ENCODE assay signal across 8 cellular contexts in the genomic region with DNA sequence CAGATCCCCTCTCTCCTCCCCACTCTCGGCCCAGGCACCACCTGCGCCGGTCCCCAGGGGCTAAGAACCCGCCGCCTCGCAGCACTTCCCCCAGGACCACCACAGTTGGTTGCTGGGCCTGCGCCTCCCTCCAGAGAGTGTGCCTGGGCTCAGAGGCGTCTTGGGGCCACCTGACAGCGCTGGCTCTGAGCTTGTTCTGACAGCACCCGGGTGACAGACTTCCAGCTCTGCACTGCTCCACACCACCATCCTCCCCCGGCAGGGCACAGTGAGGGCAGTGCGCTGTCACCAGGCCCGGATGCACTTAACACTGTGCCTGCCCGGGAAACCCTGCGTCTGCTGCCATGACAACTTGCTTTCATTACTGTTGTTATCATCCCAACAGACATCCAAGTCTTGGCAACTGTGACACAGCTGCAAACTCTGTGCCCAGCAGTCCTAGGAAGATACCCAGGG. TPM values are rescaled to one million over a fixed set of nuclear protein-coding genes. Genes with fewer than 3 reads are reported as not detected.
DNase-seq lines count a peak whose midpoint lies in the region; ATAC-seq and TF ChIP-seq lines count a peak whose summit lies in the region.

No MANE protein-coding gene starts in this region.

- H2BK15ac ChIP-seq in mesenchymal stem cell (ENCODE audit: low read depth, poor library complexity, severe bottlenecking): no peak overlapping the region

- H3K14ac ChIP-seq in mesenchymal stem cell (ENCODE audit: low read length in 2 of 2): peak overlapping the region in 1 of 2 experiments; percentile 0

- no peak overlapping the region for H2BK120ac ChIP-seq in mesenchymal stem cell (ENCODE audit: low read depth, low read length)

- H3K9me3 Mint-ChIP-seq in T-helper 1 cell treated with Interleukin-12 subunit alpha and Interleukin-12 subunit beta and Interleukin-4 antibody, amounts not matched to agents 30 μg/mL and 1 μg/mL, for 36 hours: no peaks in the 10 kb centered on the region
- peaks cover 0 to 3% (median 0%) of the 10 kb centered on the region in 5 experiments for H3K9me3 Mint-ChIP-seq in brain

- H3K27me3 ChIP-seq in mesenchymal stem cell (ENCODE audit: control insufficient read depth in 1 of 2, insufficient read depth in 1 of 2, low read length in 2 of 2): no peaks in the 10 kb centered on the region

- H3K36me3 ChIP-seq in mesenchymal stem cell (ENCODE audit: control insufficient read depth in 1 of 2, insufficient read depth in 2 of 2, low read depth in 1 of 2, low read length in 2 of 2): peaks cover 0 to 4% of the 10 kb centered on the region in 2 experiments

- no peak overlapping the region for H2AFZ ChIP-seq in mesenchymal stem cell (ENCODE audit: low read depth, low read length)

- peak overlapping the region; percentile 79 for H3K4me3 Mint-ChIP-seq in T-helper 1 cell treated with Interleukin-12 subunit alpha and Interleukin-12 subunit beta and Interleukin-4 antibody, amounts not matched to agents 30 μg/mL and 1 μg/mL, for 36 hours
- peak overlapping the region; percentile 64 to 85 (median 75) for H3K4me3 Mint-ChIP-seq in brain

- H3K79me1 ChIP-seq in mesenchymal stem cell (replicated peaks; ENCODE audit: low read length, poor library complexity, severe bottlenecking): peaks cover 49% of the 10 kb centered on the region

- H3K27ac ChIP-seq in mesenchymal stem cell (ENCODE audit: low read length, poor library complexity, severe bottlenecking): no peak overlapping the region
- peak overlapping the region; percentile 63 for H3K27ac ChIP-seq in substantia nigra (ENCODE audit: low read depth, low read length, poor library complexity, severe bottlenecking)

- H3K4me1 ChIP-seq in mesenchymal stem cell (ENCODE audit: control insufficient read depth, insufficient read depth, low read depth, low read length): peaks cover 9% of the 10 kb centered on the region

- no peaks in the 10 kb centered on the region for H3K27me3 Mint-ChIP-seq in T-helper 1 cell treated with Interleukin-12 subunit alpha and Interleukin-12 subunit beta and Interleukin-4 antibody, amounts not matched to agents 30 μg/mL and 1 μg/mL, for 36 hours (ENCODE audit: low read depth)
- H3K27me3 Mint-ChIP-seq in brain: no peaks in the 10 kb centered on the region

- no peak overlapping the region for H3K4ac ChIP-seq in mesenchymal stem cell (ENCODE audit: low read depth in 1 of 2, low read length in 2 of 2)

- H2AK5ac ChIP-seq in mesenchymal stem cell (ENCODE audit: low read length, severe bottlenecking): no peak overlapping the region

- no peak overlapping the region for H2BK12ac ChIP-seq in mesenchymal stem cell (ENCODE audit: low read length in 2 of 2)

- H3K36me3 Mint-ChIP-seq in T-helper 1 cell treated with Interleukin-12 subunit alpha and Interleukin-12 subunit beta and Interleukin-4 antibody, amounts not matched to agents 30 μg/mL and 1 μg/mL, for 36 hours (ENCODE audit: low read depth): peaks cover 2% of the 10 kb centered on the region
- peaks cover 34% of the 10 kb centered on the region for H3K36me3 Mint-ChIP-seq in brain

- no peak overlapping the region for H3K23ac ChIP-seq in mesenchymal stem cell (ENCODE audit: low read length in 2 of 2)

- no peak overlapping the region for H4K91ac ChIP-seq in mesenchymal stem cell (ENCODE audit: low read length)

- TF ChIP-seq CTCF in brain (conservative IDR thresholded peaks at IDR 0.05): no peak

- peak; percentile 75 for ATAC-seq in HG02981 (IDR thresholded peaks at IDR 0.05; ENCODE audit: unreplicated experiment)
- no peak for ATAC-seq in HG03378 (IDR thresholded peaks at IDR 0.05; ENCODE audit: unreplicated experiment)

- no peak overlapping the region for H3K4me2 ChIP-seq in mesenchymal stem cell (ENCODE audit: low read length, poor library complexity, severe bottlenecking)

- H3K4me3 ChIP-seq in mesenchymal stem cell (ENCODE audit: insufficient read depth in 1 of 2, low read depth in 1 of 2, low read length in 2 of 2): no peak overlapping the region

- WGBS in mesenchymal stem cell: 83% methylated on average over 15 of the region's 15 CpGs

- no peak overlapping the region for H2BK5ac ChIP-seq in mesenchymal stem cell (ENCODE audit: low read depth, low read length, poor library complexity, severe bottlenecking)

- H3K4me1 Mint-ChIP-seq in T-helper 1 cell treated with Interleukin-12 subunit alpha and Interleukin-12 subunit beta and Interleukin-4 antibody, amounts not matched to agents 30 μg/mL and 1 μg/mL, for 36 hours (ENCODE audit: low read depth): peaks cover 34% of the 10 kb centered on the region
- peaks cover 44% of the 10 kb centered on the region for H3K4me1 Mint-ChIP-seq in brain

- DNase-seq in COLO668 (lab: John Stamatoyannopoulos, UW; ENCODE audit: unreplicated experiment) (peak; percentile 79), mesenchymal stem cell (peak; percentile 70), substantia nigra (lab: John Stamatoyannopoulos, UW) (peak in 35 of 49 donors; percentile 30 to 80 (median 55)), SKM-1 (lab: John Stamatoyannopoulos, UW; ENCODE audit: unreplicated experiment) (no peak)

- peak overlapping the region; percentile 95 for H3K27ac Mint-ChIP-seq in T-helper 1 cell treated with Interleukin-12 subunit alpha and Interleukin-12 subunit beta and Interleukin-4 antibody, amounts not matched to agents 30 μg/mL and 1 μg/mL, for 36 hours
- peak overlapping the region; percentile 65 to 94 (median 91) for H3K27ac Mint-ChIP-seq in brain

- no peak overlapping the region for H3K18ac ChIP-seq in mesenchymal stem cell (ENCODE audit: low read depth in 1 of 2, low read length in 2 of 2)

- H3K9ac ChIP-seq in mesenchymal stem cell (ENCODE audit: low read length): peak overlapping the region; percentile 3

- H3K9me3 ChIP-seq in mesenchymal stem cell (ENCODE audit: control insufficient read depth, low read length): no peaks in the 10 kb centered on the region

- H4K8ac ChIP-seq in mesenchymal stem cell (ENCODE audit: low read length): peak overlapping the region; percentile 23

RNA-seq across cellular contexts. Expression of a gene that starts 6.6 kb away (rescaled TPM):
- 36.4 TPM for polyA plus RNA-seq in brain (ENCODE audit: insufficient read depth, low read depth, low replicate concordance)
- 11.5 TPM for polyA plus RNA-seq in mesenchymal stem cell (2013, experiment 1 of 2)
- polyA plus RNA-seq in mesenchymal stem cell (2013, experiment 2 of 2): 11.0 TPM

RNA-seq across cellular contexts. Expression of a gene that starts 20.4 kb away (rescaled TPM):
- polyA plus RNA-seq in brain (ENCODE audit: insufficient read depth, low read depth, low replicate concordance): 127 TPM
- 39.0 TPM for polyA plus RNA-seq in mesenchymal stem cell (2013, experiment 1 of 2)
- 35.9 TPM for polyA plus RNA-seq in mesenchymal stem cell (2013, experiment 2 of 2)

RNA-seq across cellular contexts. Expression of a gene that starts 45.8 kb away (rescaled TPM):
- 91.4 TPM for polyA plus RNA-seq in brain (ENCODE audit: insufficient read depth, low read depth, low replicate concordance)
- polyA plus RNA-seq in mesenchymal stem cell (2013, experiment 1 of 2): 21.9 TPM
- 23.4 TPM for polyA plus RNA-seq in mesenchymal stem cell (2013, experiment 2 of 2)
